ENCODE assay signal across 8 cellular contexts in the genomic region with DNA sequence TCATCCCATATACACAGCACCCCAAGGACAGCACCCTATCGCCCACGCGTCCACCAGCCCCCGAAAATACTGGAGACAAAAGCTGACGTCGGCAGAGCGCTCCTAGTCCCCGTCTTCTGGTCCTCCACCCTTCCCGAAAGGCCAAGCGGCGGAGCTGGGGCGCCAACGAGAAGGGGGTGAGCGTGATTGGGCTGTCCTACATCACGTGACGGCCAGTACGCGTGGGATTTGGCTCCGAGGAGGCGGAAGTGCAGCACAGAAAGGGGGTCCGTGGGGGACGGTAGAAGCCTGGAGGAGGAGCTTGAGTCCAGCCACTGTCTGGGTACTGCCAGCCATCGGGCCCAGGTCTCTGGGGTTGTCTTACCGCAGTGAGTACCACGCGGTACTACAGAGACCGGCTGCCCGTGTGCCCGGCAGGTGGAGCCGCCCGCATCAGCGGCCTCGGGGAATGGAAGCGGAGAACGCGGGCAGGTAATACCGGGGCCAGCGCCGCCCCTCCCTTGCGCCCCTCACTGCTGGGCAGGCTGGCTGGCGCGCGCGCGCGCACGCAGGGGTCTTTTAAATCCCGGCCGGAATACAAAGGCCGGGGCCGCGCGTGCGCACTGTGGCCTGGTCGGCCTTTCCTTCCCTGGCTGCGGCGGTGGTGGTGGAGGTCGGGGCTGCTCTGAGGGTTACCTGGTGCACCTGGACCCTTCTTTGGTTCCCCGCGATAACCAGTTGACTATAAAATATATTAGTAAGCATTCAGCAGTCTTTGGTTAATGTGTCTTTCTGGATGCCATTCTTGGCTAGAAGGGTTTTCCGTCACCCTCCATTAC. TPM values are rescaled to one million over a fixed set of nuclear protein-coding genes. Genes with fewer than 3 reads are reported as not detected.
A peak's percentile ranks its signal among the peaks of the same experiment; 100 is the strongest.
DNase-seq lines count a peak whose midpoint lies in the region; ATAC-seq and TF ChIP-seq lines count a peak whose summit lies in the region.

A gene (plus strand): TSS at position 283 of the 818 bp plus-strand sequence. CDS start 166 bp downstream, at position 449.

- H3K27me3 ChIP-seq in KMS-11 (ENCODE audit: insufficient read depth, low read depth) (no peaks in the 10 kb centered on the region), Peyer's patch (no peaks in the 10 kb centered on the region), esophagus muscularis mucosa (no peaks in the 10 kb centered on the region)

- no peak within 1 kb of the TSS for H3K4me3 ChIP-seq in KMS-11 (IDR thresholded peaks at IDR 0.05; ENCODE audit: insufficient read depth, low read depth, low read length)
- H3K4me3 ChIP-seq in Peyer's patch = peak within 1 kb of the TSS; percentile 73 to 99 (median 77)
- peak within 1 kb of the TSS; percentile 84 to 96 (median 92) for H3K4me3 ChIP-seq in esophagus muscularis mucosa

- H3K79me2 ChIP-seq in KMS-11 (ENCODE audit: insufficient read depth, low read depth) = peaks cover 64% of the 10 kb centered on the region

- peak within 1 kb of the TSS; percentile 98 for H3K4me2 ChIP-seq in KMS-11

- H3K9ac ChIP-seq in KMS-11 = peak within 1 kb of the TSS; percentile 89

- no peaks in the 10 kb centered on the region; the same call in 1 of the 2 replicates for H4K20me1 ChIP-seq in KMS-11 (ENCODE audit: insufficient read depth)

- 0% methylated on average over 26 of the region's 61 CpGs for WGBS in esophagus muscularis mucosa

- peak within 1 kb of the TSS; percentile 84 for H2AFZ ChIP-seq in KMS-11 (ENCODE audit: low read depth)

- intact Hi-C loops in esophagus muscularis mucosa (cut with DNase I) = loop anchor here (5.0 kb wide), 1 partner anchor 97 kb away; a partner anchor contains a TSS

- H3K4me1 ChIP-seq in KMS-11 (ENCODE audit: low read depth, poor library complexity, severe bottlenecking) (peaks cover 24% of the 10 kb centered on the region), Peyer's patch (peaks cover 0 to 28% (median 10%) of the 10 kb centered on the region in 4 donors), esophagus muscularis mucosa (peaks cover 48 to 61% (median 57%) of the 10 kb centered on the region in 4 donors)

- no peaks in the 10 kb centered on the region for H3K9me3 ChIP-seq in Peyer's patch
- H3K9me3 ChIP-seq in esophagus muscularis mucosa = no peaks in the 10 kb centered on the region

- no peaks in the 10 kb centered on the region for H3K27me3 Mint-ChIP-seq in activated T-cell treated with anti-CD3 and anti-CD28 coated beads, Interleukin-2, amount 50 U/mL, for 72 hours (ENCODE audit: low read depth)

- no peak for TF ChIP-seq EP300 in esophagus muscularis mucosa (IDR thresholded peaks at IDR 0.05)

- no peaks in the 10 kb centered on the region for H3K9me3 Mint-ChIP-seq in activated T-cell treated with anti-CD3 and anti-CD28 coated beads, Interleukin-2, amount 50 U/mL, for 72 hours

- DNase-seq in DMS79 (lab: John Stamatoyannopoulos, UW) (peak; percentile 99), Peyer's patch (peak; percentile 97 to 99 (median 97)), esophagus muscularis mucosa (ENCODE audit: extremely low spot score) (peak; percentile 99), myocyte (ENCODE audit: low read depth) (peak; percentile 99)
- peak; percentile 96 to 99 for DNase-seq in activated T-cell treated with anti-CD3 and anti-CD28 coated beads, Interleukin-2, amount 50 U/mL, for 72 hours
- peak; percentile 96 to 99 for DNase-seq in stimulated activated CD8-positive, alpha-beta memory T cell treated with anti-CD3 and anti-CD28 coated beads, Interleukin-7, amount 100 ng/mL, for 48 hours (ENCODE audit: extremely low read depth in 1 of 2, low read depth in 1 of 2)

- H3K27ac ChIP-seq in KMS-11 = peak within 1 kb of the TSS; percentile 82
- H3K27ac ChIP-seq in Peyer's patch = peak within 1 kb of the TSS; percentile 92 to 99 (median 93)
- peak within 1 kb of the TSS; percentile 95 to 98 (median 97) for H3K27ac ChIP-seq in esophagus muscularis mucosa (replicated peaks in 1 of 4)

- H3K36me3 ChIP-seq in KMS-11 (ENCODE audit: insufficient read depth) (no peaks in the 10 kb centered on the region), Peyer's patch (peaks cover 0 to 4% (median 0%) of the 10 kb centered on the region in 3 donors), esophagus muscularis mucosa (no peaks in the 10 kb centered on the region)

- H3K36me3 Mint-ChIP-seq in activated T-cell treated with anti-CD3 and anti-CD28 coated beads, Interleukin-2, amount 50 U/mL, for 72 hours (ENCODE audit: insufficient read depth in 2 of 2) = peaks cover 11% of the 10 kb centered on the region in 2 donors

- TF ChIP-seq POLR2A in Peyer's patch (IDR thresholded peaks at IDR 0.05) = peak; percentile 75 to 88
- TF ChIP-seq POLR2A in esophagus muscularis mucosa (IDR thresholded peaks at IDR 0.05; ENCODE audit: low read depth) = peak; percentile 64

- peak within 1 kb of the TSS; percentile 98 for H3K27ac Mint-ChIP-seq in activated T-cell treated with anti-CD3 and anti-CD28 coated beads, Interleukin-2, amount 50 U/mL, for 72 hours

- TF ChIP-seq CTCF in KMS-11 (conservative IDR thresholded peaks at IDR 0.05; ENCODE audit: low read depth, low read length) = no peak
- peak in 3 of 6 experiments; percentile 10 to 29 (median 22) for TF ChIP-seq CTCF in Peyer's patch (IDR thresholded peaks at IDR 0.05)
- peak in 2 of 3 experiments; percentile 10 to 22 for TF ChIP-seq CTCF in esophagus muscularis mucosa (IDR thresholded peaks at IDR 0.05)

- ATAC-seq in GM21737 (IDR thresholded peaks at IDR 0.05; ENCODE audit: unreplicated experiment) = peak; percentile 90
- ATAC-seq in activated T-cell treated with anti-CD3 and anti-CD28 coated beads, Interleukin-2, amount 50 U/mL, for 72 hours (replicated peaks in 1 of 2) = peak; percentile 96 to 98

- H3K4me3 Mint-ChIP-seq in activated T-cell treated with anti-CD3 and anti-CD28 coated beads, Interleukin-2, amount 50 U/mL, for 72 hours = peak within 1 kb of the TSS; percentile 95

- peaks cover 59% of the 10 kb centered on the region for H3K4me1 Mint-ChIP-seq in activated T-cell treated with anti-CD3 and anti-CD28 coated beads, Interleukin-2, amount 50 U/mL, for 72 hours (ENCODE audit: low read depth)

RNA-seq across cellular contexts. Expression of the gene that starts here (rescaled TPM):
- total RNA-seq in Peyer's patch (10 to 100 TPM; 24.5 to 37.0 (median 31.1) TPM), esophagus muscularis mucosa (10 to 100 TPM; 13.7 to 16.4 (median 14.1) TPM), myocyte (26.2 and 28.1 TPM in 2 replicates)
- total RNA-seq in activated T-cell treated with anti-CD3 and anti-CD28 coated beads, Interleukin-2, amount 50 U/mL, for 72 hours = 10 to 100 TPM; 24.9 to 28.8 TPM
- polyA plus RNA-seq in myocyte (2012) = 16.0 TPM
